Comparison of ENCODE assay signal across 8 cellular contexts in genomic region chrX:21373637-21374162, GRCh38. TPM values are rescaled to one million over a fixed set of nuclear protein-coding genes. Genes with fewer than 3 reads are reported as not detected.
DNase-seq lines count a peak whose midpoint lies in the region; ATAC-seq and TF ChIP-seq lines count a peak whose summit lies in the region.

No MANE protein-coding gene starts in this region.

- peaks cover 16% of the 10 kb centered on the region for H3K4me1 Mint-ChIP-seq in activated naive CD8-positive, alpha-beta T cell treated with anti-CD3 and anti-CD28 coated beads for 36 hours

- H3K4me3 ChIP-seq in HEK293 (ENCODE audit: low read depth, low read length) (peak overlapping the region; percentile 58), iPS-18a (ENCODE audit: low read length) (peak overlapping the region; percentile 50)

- H3K4me1 ChIP-seq in HEK293 (ENCODE audit: control insufficient read depth, insufficient read depth, low read length) (no peaks in the 10 kb centered on the region), iPS-18a (ENCODE audit: control insufficient read depth, low read depth, low read length) (no peaks in the 10 kb centered on the region)

- peak; percentile 26 for ATAC-seq in GM18519 (IDR thresholded peaks at IDR 0.05; ENCODE audit: low FRiP score, unreplicated experiment)

- POLR2A ChIA-PET in HEK293 (lab: Yijun Ruan, JAX) = interaction anchor here (0.6 to 1.4 kb wide), 5 partner anchors 10 to 368 kb away, joined by 3 to 5 read pairs (median 3); no protein-coding TSS in a partner anchor

- no peak for TF ChIP-seq CTCF in HEK293 (tag by site-specific recombination; IDR thresholded peaks at IDR 0.05)

- H3K9me3 ChIP-seq in HEK293 (ENCODE audit: control insufficient read depth, insufficient read depth, low read depth, low read length) = no peaks in the 10 kb centered on the region
- H3K9me3 ChIP-seq in iPS-18a (ENCODE audit: control insufficient read depth, low read depth, low read length) = peaks cover 9% of the 10 kb centered on the region

- H3K36me3 Mint-ChIP-seq in activated naive CD8-positive, alpha-beta T cell treated with anti-CD3 and anti-CD28 coated beads for 36 hours = no peaks in the 10 kb centered on the region

- H3K9ac ChIP-seq in iPS-18a (ENCODE audit: low read length) = peak overlapping the region; percentile 6

- peaks cover 8% of the 10 kb centered on the region for H3K27me3 ChIP-seq in iPS-18a (ENCODE audit: control insufficient read depth, insufficient read depth, low read length)

- CTCF ChIA-PET in HEK293 (lab: Yijun Ruan, JAX) = interaction anchor here (1.2 kb wide), 1 partner anchor 15 kb away, joined by 3 read pairs; no protein-coding TSS in a partner anchor

- DNase-seq in NCI-H2227 (lab: John Stamatoyannopoulos, UW; ENCODE audit: unreplicated experiment) (peak; percentile 87), D341Med (ENCODE audit: low spot score) (no peak), COLO829 (ENCODE audit: low spot score) (no peak)
- DNase-seq in activated naive CD8-positive, alpha-beta T cell treated with anti-CD3 and anti-CD28 coated beads for 36 hours = peak; percentile 36
- peak; percentile 9 for DNase-seq in stimulated activated CD4-positive, alpha-beta T cell treated with anti-CD3 and anti-CD28 coated beads, Interleukin-2, amount 100 ng/mL, for 4 hours (ENCODE audit: low read depth)

- H3K36me3 ChIP-seq in HEK293 (ENCODE audit: control insufficient read depth in 2 of 2, insufficient read depth in 1 of 2, low read length in 2 of 2) (no peaks in the 10 kb centered on the region), iPS-18a (ENCODE audit: control insufficient read depth, low read depth, low read length) (no peaks in the 10 kb centered on the region)

- H3K27ac ChIP-seq in HEK293 (ENCODE audit: extremely low read depth, low read depth, low read length) (peak overlapping the region; percentile 27; the same call in 1 of the 2 replicates), iPS-18a (ENCODE audit: low read length) (no peak overlapping the region)

- peak overlapping the region; percentile 73 for H3K4me3 Mint-ChIP-seq in activated naive CD8-positive, alpha-beta T cell treated with anti-CD3 and anti-CD28 coated beads for 36 hours

- peak overlapping the region; percentile 58 for H3K27ac Mint-ChIP-seq in activated naive CD8-positive, alpha-beta T cell treated with anti-CD3 and anti-CD28 coated beads for 36 hours

- H3K9me3 Mint-ChIP-seq in activated naive CD8-positive, alpha-beta T cell treated with anti-CD3 and anti-CD28 coated beads for 36 hours = no peaks in the 10 kb centered on the region

- no peaks in the 10 kb centered on the region for H3K27me3 Mint-ChIP-seq in activated naive CD8-positive, alpha-beta T cell treated with anti-CD3 and anti-CD28 coated beads for 36 hours

TF ChIP-seq in HEK293, 187 proteins besides CTCF, POLR2A, EP300 and RAD21:
- TF ChIP-seq ZNF654 (tag by site-specific recombination; IDR thresholded peaks at IDR 0.05; ENCODE audit: low read depth) = no peak
- TF ChIP-seq ZBTB26 (tag by site-specific recombination; optimal IDR thresholded peaks at IDR 0.05) = peak; percentile 49
- TF ChIP-seq ZNF335 (tag by site-specific recombination; conservative IDR thresholded peaks at IDR 0.05) = 0 out of 2 replicates have a peak, but pooled peaks have one; percentile 20
- TF ChIP-seq ZBTB48 (tag by site-specific recombination; IDR thresholded peaks at IDR 0.05) = no peak
- TF ChIP-seq SCRT2 (tag by site-specific recombination; IDR thresholded peaks at IDR 0.05) = peak; percentile 63

RNA-seq across cellular contexts. Expression of gene CNKSR2, which starts 0.5 kb away (rescaled TPM):
- 1 to 10 TPM; 9.0 to 9.6 TPM for total RNA-seq in activated naive CD8-positive, alpha-beta T cell treated with anti-CD3 and anti-CD28 coated beads for 36 hours

Comparison
In these comparisons a context has a peak if more than half of its experiments do, and no peak if none do; other contexts are left out.
1. DNase-seq: peak in NCI-H2227 (single experiment), activated naive CD8-positive, alpha-beta T cell treated with anti-CD3 and anti-CD28 coated beads for 36 hours (single experiment) and stimulated activated CD4-positive, alpha-beta T cell treated with anti-CD3 and anti-CD28 coated beads, Interleukin-2, amount 100 ng/mL, for 4 hours (single experiment); none in D341Med (single experiment) and COLO829 (single experiment).